2 cellular contexts compared by ENCODE assay signal in genomic region chr5:52743529-52743928, GRCh38.
TF ChIP-seq lines count a peak whose summit lies in the region.

No MANE protein-coding gene starts in this region.

TF ChIP-seq in SK-N-SH treated with all-trans-retinoic acid at 6 μM for 48 hours, 23 proteins besides CTCF, POLR2A, EP300 and RAD21 (continued from another document):
- TF ChIP-seq CSRNP3 (CRISPR knock-in tag; IDR thresholded peaks at IDR 0.05) (no peak), ZNF70 (CRISPR knock-in tag; IDR thresholded peaks at IDR 0.05) (no peak), ZFP3 (CRISPR knock-in tag; IDR thresholded peaks at IDR 0.05) (no peak), SNAI2 (CRISPR knock-in tag; IDR thresholded peaks at IDR 0.05) (no peak), TOX (CRISPR knock-in tag; IDR thresholded peaks at IDR 0.05; ENCODE audit: borderline replicate concordance) (no peak), ARNTL (CRISPR knock-in tag; IDR thresholded peaks at IDR 0.05; ENCODE audit: borderline replicate concordance, low read depth) (no peak), TCF4 (CRISPR knock-in tag; IDR thresholded peaks at IDR 0.05; ENCODE audit: borderline replicate concordance) (no peak), ESRRG (CRISPR knock-in tag; IDR thresholded peaks at IDR 0.05) (no peak), PPARA (CRISPR knock-in tag; IDR thresholded peaks at IDR 0.05; ENCODE audit: borderline replicate concordance) (no peak), ZNF565 (CRISPR knock-in tag; conservative IDR thresholded peaks at IDR 0.05; ENCODE audit: low read depth) (no peak), RARB (CRISPR knock-in tag; IDR thresholded peaks at IDR 0.05) (no peak), CREB5 (CRISPR knock-in tag; IDR thresholded peaks at IDR 0.05; ENCODE audit: low read depth) (no peak)
- TF ChIP-seq, protein P1, sequence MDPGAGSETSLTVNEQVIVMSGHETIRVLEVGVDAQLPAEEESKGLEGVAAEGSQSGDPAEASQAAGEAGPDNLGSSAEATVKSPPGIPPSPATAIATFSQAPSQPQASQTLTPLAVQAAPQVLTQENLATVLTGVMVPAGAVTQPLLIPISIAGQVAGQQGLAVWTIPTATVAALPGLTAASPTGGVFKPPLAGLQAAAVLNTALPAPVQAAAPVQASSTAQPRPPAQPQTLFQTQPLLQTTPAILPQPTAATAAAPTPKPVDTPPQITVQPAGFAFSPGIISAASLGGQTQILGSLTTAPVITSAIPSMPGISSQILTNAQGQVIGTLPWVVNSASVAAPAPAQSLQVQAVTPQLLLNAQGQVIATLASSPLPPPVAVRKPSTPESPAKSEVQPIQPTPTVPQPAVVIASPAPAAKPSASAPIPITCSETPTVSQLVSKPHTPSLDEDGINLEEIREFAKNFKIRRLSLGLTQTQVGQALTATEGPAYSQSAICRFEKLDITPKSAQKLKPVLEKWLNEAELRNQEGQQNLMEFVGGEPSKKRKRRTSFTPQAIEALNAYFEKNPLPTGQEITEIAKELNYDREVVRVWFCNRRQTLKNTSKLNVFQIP (CRISPR knock-in tag; IDR thresholded peaks at IDR 0.05; ENCODE audit: borderline replicate concordance, low read depth) = no peak
- TF ChIP-seq, protein P2, sequence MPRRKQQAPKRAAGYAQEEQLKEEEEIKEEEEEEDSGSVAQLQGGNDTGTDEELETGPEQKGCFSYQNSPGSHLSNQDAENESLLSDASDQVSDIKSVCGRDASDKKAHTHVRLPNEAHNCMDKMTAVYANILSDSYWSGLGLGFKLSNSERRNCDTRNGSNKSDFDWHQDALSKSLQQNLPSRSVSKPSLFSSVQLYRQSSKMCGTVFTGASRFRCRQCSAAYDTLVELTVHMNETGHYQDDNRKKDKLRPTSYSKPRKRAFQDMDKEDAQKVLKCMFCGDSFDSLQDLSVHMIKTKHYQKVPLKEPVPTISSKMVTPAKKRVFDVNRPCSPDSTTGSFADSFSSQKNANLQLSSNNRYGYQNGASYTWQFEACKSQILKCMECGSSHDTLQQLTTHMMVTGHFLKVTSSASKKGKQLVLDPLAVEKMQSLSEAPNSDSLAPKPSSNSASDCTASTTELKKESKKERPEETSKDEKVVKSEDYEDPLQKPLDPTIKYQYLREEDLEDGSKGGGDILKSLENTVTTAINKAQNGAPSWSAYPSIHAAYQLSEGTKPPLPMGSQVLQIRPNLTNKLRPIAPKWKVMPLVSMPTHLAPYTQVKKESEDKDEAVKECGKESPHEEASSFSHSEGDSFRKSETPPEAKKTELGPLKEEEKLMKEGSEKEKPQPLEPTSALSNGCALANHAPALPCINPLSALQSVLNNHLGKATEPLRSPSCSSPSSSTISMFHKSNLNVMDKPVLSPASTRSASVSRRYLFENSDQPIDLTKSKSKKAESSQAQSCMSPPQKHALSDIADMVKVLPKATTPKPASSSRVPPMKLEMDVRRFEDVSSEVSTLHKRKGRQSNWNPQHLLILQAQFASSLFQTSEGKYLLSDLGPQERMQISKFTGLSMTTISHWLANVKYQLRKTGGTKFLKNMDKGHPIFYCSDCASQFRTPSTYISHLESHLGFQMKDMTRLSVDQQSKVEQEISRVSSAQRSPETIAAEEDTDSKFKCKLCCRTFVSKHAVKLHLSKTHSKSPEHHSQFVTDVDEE (CRISPR knock-in tag; IDR thresholded peaks at IDR 0.05) = no peak

TF ChIP-seq in SK-N-SH, 30 proteins besides CTCF, POLR2A, EP300 and RAD21 (continued from another document):
- TF ChIP-seq, protein P3, sequence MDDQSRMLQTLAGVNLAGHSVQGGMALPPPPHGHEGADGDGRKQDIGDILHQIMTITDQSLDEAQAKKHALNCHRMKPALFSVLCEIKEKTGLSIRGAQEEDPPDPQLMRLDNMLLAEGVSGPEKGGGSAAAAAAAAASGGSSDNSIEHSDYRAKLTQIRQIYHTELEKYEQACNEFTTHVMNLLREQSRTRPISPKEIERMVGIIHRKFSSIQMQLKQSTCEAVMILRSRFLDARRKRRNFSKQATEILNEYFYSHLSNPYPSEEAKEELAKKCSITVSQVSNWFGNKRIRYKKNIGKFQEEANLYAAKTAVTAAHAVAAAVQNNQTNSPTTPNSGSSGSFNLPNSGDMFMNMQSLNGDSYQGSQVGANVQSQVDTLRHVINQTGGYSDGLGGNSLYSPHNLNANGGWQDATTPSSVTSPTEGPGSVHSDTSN (IDR thresholded peaks at IDR 0.05) = no peak
- TF ChIP-seq SMC3 (IDR thresholded peaks at IDR 0.05; ENCODE audit: low read depth, low read length) = no peak
- no peak for TF ChIP-seq IRF3 (IDR thresholded peaks at IDR 0.05; ENCODE audit: low read depth, low read length)
- no peak for TF ChIP-seq TCF12 (IDR thresholded peaks at IDR 0.05)
- no peak for TF ChIP-seq TAF1 (IDR thresholded peaks at IDR 0.05; ENCODE audit: borderline replicate concordance, low read depth, low read length)
- TF ChIP-seq MEF2A (IDR thresholded peaks at IDR 0.05; ENCODE audit: borderline replicate concordance, low read depth) = no peak
- no peak for TF ChIP-seq FOXM1 (IDR thresholded peaks at IDR 0.05; ENCODE audit: low read depth)
- TF ChIP-seq GABPA (IDR thresholded peaks at IDR 0.05; ENCODE audit: low read depth) = no peak
- no peak for TF ChIP-seq TEAD4 (IDR thresholded peaks at IDR 0.05; ENCODE audit: borderline replicate concordance, insufficient read depth)
- no peak for TF ChIP-seq NFIC (IDR thresholded peaks at IDR 0.05; ENCODE audit: borderline replicate concordance)
